ENCODE assay signal across 1 cellular context in genomic region chr4:148284526-148285193, GRCh38.
TF ChIP-seq lines count a peak whose summit lies in the region.

No MANE protein-coding gene starts in this region.

TF ChIP-seq in endothelial cell of umbilical vein, 7 proteins besides CTCF, POLR2A, EP300 and RAD21:
- TF ChIP-seq GATA2 (IDR thresholded peaks at IDR 0.05; ENCODE audit: insufficient read depth, insufficient read length, low read depth, low read length) = no peak
- TF ChIP-seq EZH2 (IDR thresholded peaks at IDR 0.05; ENCODE audit: borderline replicate concordance, low read depth, low read length, severe bottlenecking) = no peak
- TF ChIP-seq FOS (IDR thresholded peaks at IDR 0.05; ENCODE audit: borderline replicate concordance, insufficient read depth, low read length) = no peak
- no peak for TF ChIP-seq MAX (IDR thresholded peaks at IDR 0.05; ENCODE audit: insufficient read depth, insufficient read length)
- no peak for TF ChIP-seq MYC (IDR thresholded peaks at IDR 0.05; ENCODE audit: low read depth, low read length)
- TF ChIP-seq POLR2AphosphoS5 (IDR thresholded peaks at IDR 0.05; ENCODE audit: insufficient read depth, low read depth, low read length) = no peak
- TF ChIP-seq JUN (IDR thresholded peaks at IDR 0.05; ENCODE audit: borderline replicate concordance, insufficient read depth, insufficient read length, low read depth) = no peak
